ENCODE assay signal across 2 cellular contexts in genomic region chr19:592101-592500, GRCh38.
TF ChIP-seq lines count a peak whose summit lies in the region.

No MANE protein-coding gene starts in this region.

TF ChIP-seq in HepG2, 621 proteins besides CTCF, POLR2A, EP300 and RAD21:
- TF ChIP-seq FOXK2 (IDR thresholded peaks at IDR 0.05) (no peak), HMGXB4 (CRISPR knock-in tag; IDR thresholded peaks at IDR 0.05; ENCODE audit: borderline replicate concordance in 1 of 2, low read depth in 1 of 2) (no peak), ZNF335 (CRISPR knock-in tag; IDR thresholded peaks at IDR 0.05) (no peak), ZKSCAN1 (IDR thresholded peaks at IDR 0.05; ENCODE audit: low read length) (no peak), ZNF275 (CRISPR knock-in tag; IDR thresholded peaks at IDR 0.05; ENCODE audit: borderline replicate concordance) (no peak), FOXO4 (CRISPR knock-in tag; conservative IDR thresholded peaks at IDR 0.05) (no peak), SRF (IDR thresholded peaks at IDR 0.05; ENCODE audit: low read depth, low read length) (no peak), ZFP41 (CRISPR knock-in tag; IDR thresholded peaks at IDR 0.05; ENCODE audit: borderline replicate concordance) (no peak), PRDM10 (CRISPR knock-in tag; IDR thresholded peaks at IDR 0.05; ENCODE audit: low read depth) (no peak)
- TF ChIP-seq, protein P1, sequence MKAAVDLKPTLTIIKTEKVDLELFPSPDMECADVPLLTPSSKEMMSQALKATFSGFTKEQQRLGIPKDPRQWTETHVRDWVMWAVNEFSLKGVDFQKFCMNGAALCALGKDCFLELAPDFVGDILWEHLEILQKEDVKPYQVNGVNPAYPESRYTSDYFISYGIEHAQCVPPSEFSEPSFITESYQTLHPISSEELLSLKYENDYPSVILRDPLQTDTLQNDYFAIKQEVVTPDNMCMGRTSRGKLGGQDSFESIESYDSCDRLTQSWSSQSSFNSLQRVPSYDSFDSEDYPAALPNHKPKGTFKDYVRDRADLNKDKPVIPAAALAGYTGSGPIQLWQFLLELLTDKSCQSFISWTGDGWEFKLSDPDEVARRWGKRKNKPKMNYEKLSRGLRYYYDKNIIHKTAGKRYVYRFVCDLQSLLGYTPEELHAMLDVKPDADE (CRISPR knock-in tag; IDR thresholded peaks at IDR 0.05): no peak

TF ChIP-seq in neural cell, 6 proteins besides CTCF, POLR2A, EP300 and RAD21:
- TF ChIP-seq TAF1 (IDR thresholded peaks at IDR 0.05; ENCODE audit: low read depth) (no peak), POLR2AphosphoS5 (IDR thresholded peaks at IDR 0.05) (no peak), SMC3 (conservative IDR thresholded peaks at IDR 0.05; ENCODE audit: poor library complexity) (no peak), EZH2 (IDR thresholded peaks at IDR 0.05; ENCODE audit: borderline replicate concordance, insufficient read depth, low read length, poor library complexity, severe bottlenecking) (no peak), MXI1 (conservative IDR thresholded peaks at IDR 0.05; ENCODE audit: poor library complexity, severe bottlenecking) (no peak)
- TF ChIP-seq, protein P2, sequence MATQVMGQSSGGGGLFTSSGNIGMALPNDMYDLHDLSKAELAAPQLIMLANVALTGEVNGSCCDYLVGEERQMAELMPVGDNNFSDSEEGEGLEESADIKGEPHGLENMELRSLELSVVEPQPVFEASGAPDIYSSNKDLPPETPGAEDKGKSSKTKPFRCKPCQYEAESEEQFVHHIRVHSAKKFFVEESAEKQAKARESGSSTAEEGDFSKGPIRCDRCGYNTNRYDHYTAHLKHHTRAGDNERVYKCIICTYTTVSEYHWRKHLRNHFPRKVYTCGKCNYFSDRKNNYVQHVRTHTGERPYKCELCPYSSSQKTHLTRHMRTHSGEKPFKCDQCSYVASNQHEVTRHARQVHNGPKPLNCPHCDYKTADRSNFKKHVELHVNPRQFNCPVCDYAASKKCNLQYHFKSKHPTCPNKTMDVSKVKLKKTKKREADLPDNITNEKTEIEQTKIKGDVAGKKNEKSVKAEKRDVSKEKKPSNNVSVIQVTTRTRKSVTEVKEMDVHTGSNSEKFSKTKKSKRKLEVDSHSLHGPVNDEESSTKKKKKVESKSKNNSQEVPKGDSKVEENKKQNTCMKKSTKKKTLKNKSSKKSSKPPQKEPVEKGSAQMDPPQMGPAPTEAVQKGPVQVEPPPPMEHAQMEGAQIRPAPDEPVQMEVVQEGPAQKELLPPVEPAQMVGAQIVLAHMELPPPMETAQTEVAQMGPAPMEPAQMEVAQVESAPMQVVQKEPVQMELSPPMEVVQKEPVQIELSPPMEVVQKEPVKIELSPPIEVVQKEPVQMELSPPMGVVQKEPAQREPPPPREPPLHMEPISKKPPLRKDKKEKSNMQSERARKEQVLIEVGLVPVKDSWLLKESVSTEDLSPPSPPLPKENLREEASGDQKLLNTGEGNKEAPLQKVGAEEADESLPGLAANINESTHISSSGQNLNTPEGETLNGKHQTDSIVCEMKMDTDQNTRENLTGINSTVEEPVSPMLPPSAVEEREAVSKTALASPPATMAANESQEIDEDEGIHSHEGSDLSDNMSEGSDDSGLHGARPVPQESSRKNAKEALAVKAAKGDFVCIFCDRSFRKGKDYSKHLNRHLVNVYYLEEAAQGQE (IDR thresholded peaks at IDR 0.05; ENCODE audit: borderline replicate concordance): no peak
